33 cellular contexts compared by ENCODE assay signal in the genomic region with DNA sequence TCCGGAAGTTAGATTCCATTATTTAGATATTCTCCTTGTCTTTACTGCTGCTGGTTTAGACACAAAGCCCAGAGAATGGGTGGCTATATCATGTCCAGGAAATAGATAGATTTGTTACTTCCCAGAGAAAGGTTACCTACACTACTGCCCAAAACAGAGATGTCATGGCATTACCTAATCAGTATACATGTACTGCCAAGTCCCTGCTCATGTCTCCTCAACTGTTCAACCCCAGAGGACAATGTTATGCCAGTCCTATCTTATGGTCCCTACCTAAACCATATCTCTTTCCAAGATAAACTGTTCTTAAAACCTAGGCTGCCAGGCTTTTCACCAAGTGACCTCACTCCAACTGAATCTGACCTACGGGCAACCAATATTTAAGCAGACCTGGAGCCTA.
"Had no signal": no experiment of that assay in that cellular context is flagged by ENCODE, and none has a peak within 500 bp of the region (broad histone marks: within the 10 kb centered on the region; RNA-seq: fewer than 3 reads in every experiment).

No MANE protein-coding gene starts in this region.

- H3K27ac ChIP-seq: adrenal gland, ascending aorta, body of pancreas, brain microvascular endothelial cell, breast epithelium, cardiac muscle cell had no signal

- DNase-seq: activated effector memory CD4-positive, alpha-beta T cell treated with anti-CD3 and anti-CD28 coated beads, Interleukin-2, amount 50 U/mL, for 16 hours; activated effector memory CD4-positive, alpha-beta T cell treated with Interleukin-2 at 50 U/mL for 16 hours; activated gamma-delta T cell; activated gamma-delta T cell treated with Interleukin-2 at 50 U/mL for 16 hours; activated naive CD4-positive, alpha-beta T cell; activated naive CD4-positive, alpha-beta T cell treated with anti-CD3 and anti-CD28 coated beads for 36 hours; activated naive CD4-positive, alpha-beta T cell treated with anti-CD3 and anti-CD28 coated beads, Interleukin-2, amount 10 ng/mL, durations not matched to agents 7 days and 5 days; activated naive CD4-positive, alpha-beta T cell treated with anti-CD3 and anti-CD28 coated beads, Interleukin-2, amount 50 U/mL, for 16 hours; activated naive CD4-positive, alpha-beta T cell treated with Interleukin-2 at 50 U/mL for 16 hours; activated naive CD8-positive, alpha-beta T cell treated with anti-CD3 and anti-CD28 coated beads for 36 hours; activated naive CD8-positive, alpha-beta T cell treated with anti-CD3 and anti-CD28 coated beads, Interleukin-2, amount 10 ng/mL, durations not matched to agents 7 days and 5 days; activated naive CD8-positive, alpha-beta T cell treated with anti-CD3 and anti-CD28 coated beads, Interleukin-2, amount 50 U/mL, for 24 hours; activated T-cell treated with anti-CD3 and anti-CD28 coated beads, Interleukin-2, amount 50 U/mL, for 1 hour; activated T-cell treated with anti-CD3 and anti-CD28 coated beads, Interleukin-2, amount 50 U/mL, for 24 hours; activated T-cell treated with anti-CD3 and anti-CD28 coated beads, Interleukin-2, amount 50 U/mL, for 4 hours; activated T-cell treated with anti-CD3 and anti-CD28 coated beads, Interleukin-2, amount 50 U/mL, for 48 hours; activated T-cell treated with anti-CD3 and anti-CD28 coated beads, Interleukin-2, amount 50 U/mL, for 72 hours; adrenal gland; amniotic stem cell; amygdala; anterior cingulate cortex; aorta; body of pancreas; brain microvascular endothelial cell; caudate nucleus; central memory CD4-positive, alpha-beta T cell; cerebellar nuclear complex had no signal

- H3K27me3 ChIP-seq: adrenal gland, ascending aorta, body of pancreas, brain microvascular endothelial cell, cardiac muscle cell had no signal

- H3K9me3 ChIP-seq: adrenal gland, ascending aorta, body of pancreas, breast epithelium had no signal

- FAIRE-seq: bronchial epithelial cell had no signal

- H3K36me3 ChIP-seq: adrenal gland, ascending aorta, brain microvascular endothelial cell, breast epithelium, cardiac muscle cell had no signal

- ATAC-seq: activated naive CD4-positive, alpha-beta T cell treated with anti-CD3 and anti-CD28 coated beads, Interleukin-2, amount 50 U/mL, for 72 hours; activated naive CD8-positive, alpha-beta T cell treated with anti-CD3 and anti-CD28 coated beads, Interleukin-2, amount 50 U/mL, for 24 hours; activated T-cell treated with anti-CD3 and anti-CD28 coated beads, Interleukin-2, amount 50 U/mL, for 4 hours; activated T-cell treated with anti-CD3 and anti-CD28 coated beads, Interleukin-2, amount 50 U/mL, for 72 hours; activated T-helper 17 cell treated with anti-CD3 and anti-CD28 coated beads, Interleukin-2, amount 50 U/mL, for 72 hours; body of pancreas had no signal

- H3K4me1 ChIP-seq: adrenal gland, ascending aorta, body of pancreas, breast epithelium had no signal

- H3K4me3 ChIP-seq: adrenal gland, ascending aorta, body of pancreas, breast epithelium, cardiac muscle cell had no signal
